In genomic region chr4:75686346-75686745, GRCh38 we compare ENCODE assay signal across 20 cellular contexts. TPM values are rescaled to one million over a fixed set of nuclear protein-coding genes. Genes with fewer than 3 reads are reported as not detected.
DNase-seq lines count a peak whose midpoint lies in the region; ATAC-seq and TF ChIP-seq lines count a peak whose summit lies in the region.
"Had no signal": no experiment of that assay in that cellular context is flagged by ENCODE, and none has a peak within 500 bp of the region (broad histone marks: within the 10 kb centered on the region; RNA-seq: fewer than 3 reads in every experiment).

No MANE protein-coding gene starts in this region.

- intact Hi-C loops in right cardiac atrium (cut with DNase I) = no loop called here

- 77% methylated on average over 3 of the region's 3 CpGs for WGBS in right cardiac atrium
- 100% methylated on average over 1 of the region's 3 CpGs for WGBS in hepatocyte (ENCODE audit: low lambda C conversion rate, missing lambda C conversion rate)

- H4K20me1 ChIP-seq in hepatocyte (ENCODE audit: insufficient read depth, poor library complexity, severe bottlenecking) = no peaks in the 10 kb centered on the region

- H3K4me3 ChIP-seq in right cardiac atrium (ENCODE audit: low read length) (no peak overlapping the region), hepatocyte (no peak overlapping the region)
- H3K4me3 ChIP-seq: breast epithelium, GM23338, skin epidermis, thoracic aorta had no signal

- H3K27me3 ChIP-seq in right cardiac atrium (ENCODE audit: control insufficient read depth, insufficient read depth) (no peaks in the 10 kb centered on the region), hepatocyte (no peaks in the 10 kb centered on the region)
- H3K27me3 ChIP-seq: breast epithelium had no signal

- no peak overlapping the region for H2AFZ ChIP-seq in hepatocyte
- H2AFZ ChIP-seq: GM23338 had no signal

- peak overlapping the region; percentile 28 to 91 (median 76) for H3K27ac Mint-ChIP-seq in naive thymus-derived CD8-positive, alpha-beta T cell
- H3K27ac Mint-ChIP-seq: activated naive CD4-positive, alpha-beta T cell treated with anti-CD3 and anti-CD28 coated beads, Interleukin-2, amount 10 ng/mL, durations not matched to agents 7 days and 5 days; GM23338 had no signal

- peak; percentile 22 for DNase-seq in stimulated activated CD4-positive, alpha-beta T cell treated with anti-CD3 and anti-CD28 coated beads, Interleukin-15, amount 100 ng/mL, for 24 hours
- DNase-seq in stimulated activated CD4-positive, alpha-beta T cell treated with anti-CD3 and anti-CD28 coated beads, Interleukin-4, amount 100 ng/mL, for 1 hour = no peak
- DNase-seq in activated T-cell treated with anti-CD3 and anti-CD28 coated beads, Interleukin-2, amount 50 U/mL, for 4 hours = peak; percentile 32
- DNase-seq in naive thymus-derived CD8-positive, alpha-beta T cell = peak in 8 of 10 donors; percentile 12 to 66 (median 41)
- no peak for DNase-seq in NCI-H146 treated with DMSO at 0.1 percent for 48 hours (lab: John Stamatoyannopoulos, UW; ENCODE audit: unreplicated experiment)
- no peak for DNase-seq in NCI-H1417 (lab: John Stamatoyannopoulos, UW)
- no peak for DNase-seq in right cardiac atrium
- DNase-seq in hepatocyte (ENCODE audit: low spot score) = no peak
- DNase-seq: activated naive CD4-positive, alpha-beta T cell treated with anti-CD3 and anti-CD28 coated beads, Interleukin-2, amount 10 ng/mL, durations not matched to agents 7 days and 5 days; AML-193; foreskin fibroblast; IMR-90; NCI-H1417 treated with DMSO at 0.1 percent for 48 hours; NCI-H510A treated with DMSO at 0.1 percent for 48 hours; occipital lobe had no signal

- H3K9me2 ChIP-seq in hepatocyte (replicated peaks; ENCODE audit: insufficient read depth) = no peaks in the 10 kb centered on the region

- no peaks in the 10 kb centered on the region for H3K36me3 ChIP-seq in hepatocyte (replicated peaks; ENCODE audit: insufficient read depth, low read depth)
- H3K36me3 ChIP-seq: breast epithelium, thoracic aorta had no signal

- ATAC-seq in activated T-cell treated with anti-CD3 and anti-CD28 coated beads, Interleukin-2, amount 50 U/mL, for 4 hours = peak; percentile 81 to 88
- ATAC-seq in naive thymus-derived CD8-positive, alpha-beta T cell = peak; percentile 74 to 85
- ATAC-seq in right cardiac atrium = no peak
- ATAC-seq: GM23338 had no signal

- no peaks in the 10 kb centered on the region for H3K36me3 Mint-ChIP-seq in activated T-cell treated with anti-CD3 and anti-CD28 coated beads, Interleukin-2, amount 50 U/mL, for 4 hours (ENCODE audit: insufficient read depth)
- peaks cover 0 to 5% (median 4%) of the 10 kb centered on the region in 3 donors for H3K36me3 Mint-ChIP-seq in naive thymus-derived CD8-positive, alpha-beta T cell

- TF ChIP-seq CTCF in hepatocyte (IDR thresholded peaks at IDR 0.05; ENCODE audit: poor library complexity) = no peak

- no peak overlapping the region for H3K27ac ChIP-seq in right cardiac atrium (ENCODE audit: low read length)
- no peak overlapping the region for H3K27ac ChIP-seq in hepatocyte
- H3K27ac ChIP-seq: breast epithelium, skin epidermis, thoracic aorta had no signal

- H3K79me2 ChIP-seq in hepatocyte = no peaks in the 10 kb centered on the region

- H3K4me1 ChIP-seq in right cardiac atrium (ENCODE audit: control insufficient read depth, insufficient read depth, low read length) = no peaks in the 10 kb centered on the region
- H3K4me1 ChIP-seq in hepatocyte (ENCODE audit: insufficient read depth) = no peaks in the 10 kb centered on the region
- H3K4me1 ChIP-seq: breast epithelium had no signal

- H3K4me2 ChIP-seq in hepatocyte = no peak overlapping the region
- H3K4me2 ChIP-seq: GM23338 had no signal

- H3K9me3 ChIP-seq in right cardiac atrium (ENCODE audit: control insufficient read depth, low read length) (no peaks in the 10 kb centered on the region), hepatocyte (ENCODE audit: low read depth) (no peaks in the 10 kb centered on the region)
- H3K9me3 ChIP-seq: breast epithelium, thoracic aorta had no signal

- peaks cover 33% of the 10 kb centered on the region for H3K4me1 Mint-ChIP-seq in activated T-cell treated with anti-CD3 and anti-CD28 coated beads, Interleukin-2, amount 50 U/mL, for 4 hours (ENCODE audit: low read depth)
- H3K4me1 Mint-ChIP-seq in naive thymus-derived CD8-positive, alpha-beta T cell = peaks cover 20 to 56% (median 50%) of the 10 kb centered on the region in 4 donors

- H3K4me3 Mint-ChIP-seq in activated T-cell treated with anti-CD3 and anti-CD28 coated beads, Interleukin-2, amount 50 U/mL, for 4 hours = no peak overlapping the region
- H3K4me3 Mint-ChIP-seq in naive thymus-derived CD8-positive, alpha-beta T cell = peak overlapping the region in 9 of 10 donors; percentile 5 to 78 (median 52)
- H3K4me3 Mint-ChIP-seq: activated naive CD4-positive, alpha-beta T cell treated with anti-CD3 and anti-CD28 coated beads, Interleukin-2, amount 10 ng/mL, durations not matched to agents 7 days and 5 days; GM23338 had no signal

- H3K27me3 Mint-ChIP-seq in activated T-cell treated with anti-CD3 and anti-CD28 coated beads, Interleukin-2, amount 50 U/mL, for 4 hours (ENCODE audit: low read depth) = no peaks in the 10 kb centered on the region
- H3K27me3 Mint-ChIP-seq in naive thymus-derived CD8-positive, alpha-beta T cell = no peaks in the 10 kb centered on the region
- H3K27me3 Mint-ChIP-seq: activated naive CD4-positive, alpha-beta T cell treated with anti-CD3 and anti-CD28 coated beads, Interleukin-2, amount 10 ng/mL, durations not matched to agents 7 days and 5 days had no signal

- POLR2A ChIA-PET in naive thymus-derived CD8-positive, alpha-beta T cell (lab: Charles Lee) = interaction anchor here (0.8 to 6.5 kb wide), 3 partner anchors 10 to 31 kb away, joined by 3 to 74 read pairs (median 3); partner anchors contain the start of gene G3BP2

- no peaks in the 10 kb centered on the region for H3K9me3 Mint-ChIP-seq in activated T-cell treated with anti-CD3 and anti-CD28 coated beads, Interleukin-2, amount 50 U/mL, for 4 hours
- peaks cover 0 to 3% (median 0%) of the 10 kb centered on the region in 9 donors for H3K9me3 Mint-ChIP-seq in naive thymus-derived CD8-positive, alpha-beta T cell

RNA-seq across cellular contexts. Expression of gene G3BP2, which starts 13.1 kb away (rescaled TPM):
- 100 to 1,000 TPM; 177 to 196 (median 189) TPM for total RNA-seq in activated T-cell treated with anti-CD3 and anti-CD28 coated beads, Interleukin-2, amount 50 U/mL, for 4 hours
- total RNA-seq in naive thymus-derived CD8-positive, alpha-beta T cell = 100 to 1,000 TPM; 172 to 190 TPM
- polyA plus RNA-seq in naive thymus-derived CD8-positive, alpha-beta T cell = 100 to 1,000 TPM; 116 to 125 (median 121) TPM
- total RNA-seq in right cardiac atrium (100 to 1,000 TPM in 1 of 4 donors, 10 to 100 TPM in 3; 79.5 to 124 (median 86.8) TPM), hepatocyte (176 and 181 TPM in 2 replicates)
- polyA plus RNA-seq in right cardiac atrium (22.3 TPM), hepatocyte (85.2 and 86.0 TPM in 2 replicates)

RNA-seq across cellular contexts. Expression of gene USO1, which starts 38.0 kb away (rescaled TPM):
- total RNA-seq in activated T-cell treated with anti-CD3 and anti-CD28 coated beads, Interleukin-2, amount 50 U/mL, for 4 hours = 10 to 100 TPM; 28.1 to 31.6 (median 30.1) TPM
- 10 to 100 TPM; 32.3 to 36.6 TPM for total RNA-seq in naive thymus-derived CD8-positive, alpha-beta T cell
- polyA plus RNA-seq in naive thymus-derived CD8-positive, alpha-beta T cell = 10 to 100 TPM; 22.0 to 26.5 (median 24.4) TPM
- total RNA-seq in right cardiac atrium (100 to 1,000 TPM in 2 of 4 donors, 10 to 100 TPM in 2; 93.6 to 103 (median 99.1) TPM), hepatocyte (113 and 116 TPM in 2 replicates)
- polyA plus RNA-seq in right cardiac atrium (47.4 TPM), hepatocyte (50.4 and 58.3 TPM in 2 replicates)

RNA-seq across cellular contexts. Expression of gene CDKL2, which starts 56.0 kb away (rescaled TPM):
- total RNA-seq in activated T-cell treated with anti-CD3 and anti-CD28 coated beads, Interleukin-2, amount 50 U/mL, for 4 hours = under 1 TPM in 2 of 3 donors, not detected in 1; 0.08 to 0.33 TPM
- total RNA-seq in naive thymus-derived CD8-positive, alpha-beta T cell = 1 to 10 TPM in 1 of 2 experiments, under 1 TPM in 1; 0.82 to 1.0 TPM
- 1 to 10 TPM in 1 of 3 donors, under 1 TPM in 2; 0.20 to 1.0 (median 0.58) TPM for polyA plus RNA-seq in naive thymus-derived CD8-positive, alpha-beta T cell
- 1 to 10 TPM in 3 of 4 donors, under 1 TPM in 1; 0.64 to 1.5 (median 1.2) TPM for total RNA-seq in right cardiac atrium
- polyA plus RNA-seq in right cardiac atrium = 0.43 TPM
- 0.20 and 0.83 TPM in 2 replicates for total RNA-seq in hepatocyte
- polyA plus RNA-seq in hepatocyte = 0.64 and 1.9 TPM in 2 replicates
- total RNA-seq: mesenteric fat pad had no signal

Comparison
In these comparisons a context has a peak if more than half of its experiments do, and no peak if none do; other contexts are left out.
1. DNase-seq: peak in stimulated activated CD4-positive, alpha-beta T cell treated with anti-CD3 and anti-CD28 coated beads, Interleukin-15, amount 100 ng/mL, for 24 hours (single experiment), activated T-cell treated with anti-CD3 and anti-CD28 coated beads, Interleukin-2, amount 50 U/mL, for 4 hours (single experiment) and naive thymus-derived CD8-positive, alpha-beta T cell (8 of 10); none in stimulated activated CD4-positive, alpha-beta T cell treated with anti-CD3 and anti-CD28 coated beads, Interleukin-4, amount 100 ng/mL, for 1 hour (single experiment), NCI-H146 treated with DMSO at 0.1 percent for 48 hours (single experiment), NCI-H1417 (0 of 3), right cardiac atrium (0 of 3) and hepatocyte (single experiment).
2. ATAC-seq: peak in activated T-cell treated with anti-CD3 and anti-CD28 coated beads, Interleukin-2, amount 50 U/mL, for 4 hours (2 of 2) and naive thymus-derived CD8-positive, alpha-beta T cell (2 of 2); none in right cardiac atrium (0 of 2).